In genomic region chr2:55010149-55010591, GRCh38 we compare ENCODE assay signal across 2 cellular contexts.
TF ChIP-seq lines count a peak whose summit lies in the region.

No MANE protein-coding gene starts in this region.

TF ChIP-seq in SK-N-SH, 30 proteins besides CTCF, POLR2A, EP300 and RAD21:
- TF ChIP-seq TCF12 (IDR thresholded peaks at IDR 0.05) = no peak
- TF ChIP-seq USF1 (IDR thresholded peaks at IDR 0.05; ENCODE audit: borderline replicate concordance, low read depth) = peak; percentile 9; the same call in 1 of the 2 replicates

TF ChIP-seq in K562, 482 proteins besides CTCF, POLR2A, EP300 and RAD21:
- TF ChIP-seq BHLHE40 (IDR thresholded peaks at IDR 0.05; ENCODE audit: low read length) (peak; percentile 45; the same call in 1 of the 2 replicates), BRD4 (IDR thresholded peaks at IDR 0.05) (no peak), RFX1 (IDR thresholded peaks at IDR 0.05) (0 out of 2 replicates have a peak, but pooled peaks have one; percentile 6), POLR2AphosphoS2 (IDR thresholded peaks at IDR 0.05; ENCODE audit: low read length) (peak; percentile 41; the same call in 1 of the 2 replicates), RAD51 (IDR thresholded peaks at IDR 0.05; ENCODE audit: borderline replicate concordance, low read depth) (0 out of 2 replicates have a peak, but pooled peaks have one; percentile 9), POLR2B (IDR thresholded peaks at IDR 0.05; ENCODE audit: low read depth, partially characterized antibody) (peak; percentile 35), MTA3 (IDR thresholded peaks at IDR 0.05; ENCODE audit: borderline replicate concordance) (0 out of 2 replicates have a peak, but pooled peaks have one; percentile 31), THRB (CRISPR knock-in tag; conservative IDR thresholded peaks at IDR 0.05) (no peak), ATF1 (CRISPR knock-in tag; IDR thresholded peaks at IDR 0.05) (no peak), ATF1 (tag; IDR thresholded peaks at IDR 0.05) (peak; percentile 40; the same call in 1 of the 2 replicates), ZNF217 (CRISPR knock-in tag; IDR thresholded peaks at IDR 0.05) (no peak), EP400 (IDR thresholded peaks at IDR 0.05) (no peak; the same call in 1 of the 2 replicates)
- TF ChIP-seq, protein P1, sequence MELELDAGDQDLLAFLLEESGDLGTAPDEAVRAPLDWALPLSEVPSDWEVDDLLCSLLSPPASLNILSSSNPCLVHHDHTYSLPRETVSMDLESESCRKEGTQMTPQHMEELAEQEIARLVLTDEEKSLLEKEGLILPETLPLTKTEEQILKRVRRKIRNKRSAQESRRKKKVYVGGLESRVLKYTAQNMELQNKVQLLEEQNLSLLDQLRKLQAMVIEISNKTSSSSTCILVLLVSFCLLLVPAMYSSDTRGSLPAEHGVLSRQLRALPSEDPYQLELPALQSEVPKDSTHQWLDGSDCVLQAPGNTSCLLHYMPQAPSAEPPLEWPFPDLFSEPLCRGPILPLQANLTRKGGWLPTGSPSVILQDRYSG (tag; conservative IDR thresholded peaks at IDR 0.05; ENCODE audit: low read depth) = 0 out of 2 replicates have a peak, but pooled peaks have one; percentile 48
- TF ChIP-seq, protein P2, sequence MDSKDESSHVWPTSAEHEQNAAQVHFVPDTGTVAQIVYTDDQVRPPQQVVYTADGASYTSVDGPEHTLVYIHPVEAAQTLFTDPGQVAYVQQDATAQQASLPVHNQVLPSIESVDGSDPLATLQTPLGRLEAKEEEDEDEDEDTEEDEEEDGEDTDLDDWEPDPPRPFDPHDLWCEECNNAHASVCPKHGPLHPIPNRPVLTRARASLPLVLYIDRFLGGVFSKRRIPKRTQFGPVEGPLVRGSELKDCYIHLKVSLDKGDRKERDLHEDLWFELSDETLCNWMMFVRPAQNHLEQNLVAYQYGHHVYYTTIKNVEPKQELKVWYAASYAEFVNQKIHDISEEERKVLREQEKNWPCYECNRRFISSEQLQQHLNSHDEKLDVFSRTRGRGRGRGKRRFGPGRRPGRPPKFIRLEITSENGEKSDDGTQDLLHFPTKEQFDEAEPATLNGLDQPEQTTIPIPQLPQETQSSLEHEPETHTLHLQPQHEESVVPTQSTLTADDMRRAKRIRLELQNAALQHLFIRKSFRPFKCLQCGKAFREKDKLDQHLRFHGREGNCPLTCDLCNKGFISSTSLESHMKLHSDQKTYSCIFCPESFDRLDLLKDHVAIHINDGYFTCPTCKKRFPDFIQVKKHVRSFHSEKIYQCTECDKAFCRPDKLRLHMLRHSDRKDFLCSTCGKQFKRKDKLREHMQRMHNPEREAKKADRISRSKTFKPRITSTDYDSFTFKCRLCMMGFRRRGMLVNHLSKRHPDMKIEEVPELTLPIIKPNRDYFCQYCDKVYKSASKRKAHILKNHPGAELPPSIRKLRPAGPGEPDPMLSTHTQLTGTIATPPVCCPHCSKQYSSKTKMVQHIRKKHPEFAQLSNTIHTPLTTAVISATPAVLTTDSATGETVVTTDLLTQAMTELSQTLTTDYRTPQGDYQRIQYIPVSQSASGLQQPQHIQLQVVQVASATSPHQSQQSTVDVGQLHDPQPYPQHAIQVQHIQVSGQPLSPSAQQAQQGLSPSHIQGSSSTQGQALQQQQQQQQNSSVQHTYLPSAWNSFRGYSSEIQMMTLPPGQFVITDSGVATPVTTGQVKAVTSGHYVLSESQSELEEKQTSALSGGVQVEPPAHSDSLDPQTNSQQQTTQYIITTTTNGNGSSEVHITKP (IDR thresholded peaks at IDR 0.05; ENCODE audit: partially characterized antibody) = peak; percentile 86
